14 cellular contexts compared by ENCODE assay signal in genomic region chr18:28823506-28824182, GRCh38.
"Had no signal": no experiment of that assay in that cellular context is flagged by ENCODE, and none has a peak within 500 bp of the region (broad histone marks: within the 10 kb centered on the region; RNA-seq: fewer than 3 reads in every experiment).

No MANE protein-coding gene starts in this region.

- H3K36me3 ChIP-seq: brain microvascular endothelial cell, pancreas, sigmoid colon had no signal

- ATAC-seq: activated CD4-positive, CD25-positive, alpha-beta regulatory T cell treated with anti-CD3 and anti-CD28 coated beads, Interleukin-2, amount 50 U/mL, for 24 hours; left lobe of liver; pancreas; stimulated activated effector memory CD8-positive, alpha-beta T cell treated with anti-CD3 and anti-CD28 coated beads, Interleukin-12 subunit alpha, Interleukin-12 subunit beta, amount 100 ng/mL, for 72 hours had no signal

- H3K4me3 ChIP-seq: pancreas, sigmoid colon had no signal

- H3K27ac Mint-ChIP-seq: activated naive CD8-positive, alpha-beta T cell treated with anti-CD3 and anti-CD28 coated beads for 36 hours; activated T-helper 1 cell treated with anti-CD3 and anti-CD28 coated beads, Interleukin-12 subunit alpha, Interleukin-12 subunit beta, Interleukin-2, Interleukin-4 antibody, amounts not matched to agents 30 ng/mL and 10 ng/mL and 1 ng/mL, durations not matched to agents 14 hours and 24 hours and 36 hours; stimulated activated effector memory CD8-positive, alpha-beta T cell treated with anti-CD3 and anti-CD28 coated beads, Interleukin-12 subunit alpha, Interleukin-12 subunit beta, amount 100 ng/mL, for 72 hours had no signal

- H3K9me3 ChIP-seq: pancreas, sigmoid colon had no signal

- H3K4me1 ChIP-seq: pancreas, sigmoid colon had no signal

- H3K27me3 ChIP-seq: brain microvascular endothelial cell, pancreas, sigmoid colon had no signal

- H3K36me3 Mint-ChIP-seq: activated naive CD8-positive, alpha-beta T cell treated with anti-CD3 and anti-CD28 coated beads for 36 hours; naive B cell; stimulated activated effector memory CD8-positive, alpha-beta T cell treated with anti-CD3 and anti-CD28 coated beads, Interleukin-12 subunit alpha, Interleukin-12 subunit beta, amount 100 ng/mL, for 72 hours had no signal

- H3K4me1 Mint-ChIP-seq: activated naive CD8-positive, alpha-beta T cell treated with anti-CD3 and anti-CD28 coated beads for 36 hours; naive B cell; stimulated activated effector memory CD8-positive, alpha-beta T cell treated with anti-CD3 and anti-CD28 coated beads, Interleukin-12 subunit alpha, Interleukin-12 subunit beta, amount 100 ng/mL, for 72 hours had no signal

- FAIRE-seq: pancreas had no signal

- DNase-seq: activated CD4-positive, alpha-beta T cell treated with anti-CD3 and anti-CD28 coated beads, Interleukin-2, amount 50 U/mL, for 1 hour; activated naive CD8-positive, alpha-beta T cell treated with anti-CD3 and anti-CD28 coated beads for 36 hours; amygdala; brain microvascular endothelial cell; cerebellar nuclear complex; islet precursor cell; naive B cell; sigmoid colon; T-helper 9 cell had no signal

- H3K27me3 Mint-ChIP-seq: activated naive CD8-positive, alpha-beta T cell treated with anti-CD3 and anti-CD28 coated beads for 36 hours; naive B cell had no signal

- H3K27ac ChIP-seq: brain microvascular endothelial cell, pancreas, sigmoid colon had no signal

- H3K4me3 Mint-ChIP-seq: activated naive CD8-positive, alpha-beta T cell treated with anti-CD3 and anti-CD28 coated beads for 36 hours; activated T-helper 1 cell treated with anti-CD3 and anti-CD28 coated beads, Interleukin-12 subunit alpha, Interleukin-12 subunit beta, Interleukin-2, Interleukin-4 antibody, amounts not matched to agents 30 ng/mL and 10 ng/mL and 1 ng/mL, durations not matched to agents 14 hours and 24 hours and 36 hours; stimulated activated effector memory CD8-positive, alpha-beta T cell treated with anti-CD3 and anti-CD28 coated beads, Interleukin-12 subunit alpha, Interleukin-12 subunit beta, amount 100 ng/mL, for 72 hours had no signal
